Comparison of ENCODE assay signal across 8 cellular contexts in genomic region chr17:63773272-63774140, GRCh38. TPM values are rescaled to one million over a fixed set of nuclear protein-coding genes. Genes with fewer than 3 reads are reported as not detected.
DNase-seq lines count a peak whose midpoint lies in the region; ATAC-seq and TF ChIP-seq lines count a peak whose summit lies in the region.

A gene with protein sequence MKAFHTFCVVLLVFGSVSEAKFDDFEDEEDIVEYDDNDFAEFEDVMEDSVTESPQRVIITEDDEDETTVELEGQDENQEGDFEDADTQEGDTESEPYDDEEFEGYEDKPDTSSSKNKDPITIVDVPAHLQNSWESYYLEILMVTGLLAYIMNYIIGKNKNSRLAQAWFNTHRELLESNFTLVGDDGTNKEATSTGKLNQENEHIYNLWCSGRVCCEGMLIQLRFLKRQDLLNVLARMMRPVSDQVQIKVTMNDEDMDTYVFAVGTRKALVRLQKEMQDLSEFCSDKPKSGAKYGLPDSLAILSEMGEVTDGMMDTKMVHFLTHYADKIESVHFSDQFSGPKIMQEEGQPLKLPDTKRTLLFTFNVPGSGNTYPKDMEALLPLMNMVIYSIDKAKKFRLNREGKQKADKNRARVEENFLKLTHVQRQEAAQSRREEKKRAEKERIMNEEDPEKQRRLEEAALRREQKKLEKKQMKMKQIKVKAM (minus strand): TSS chr17:63773597. CDS start chr17:63766175, 7,422 bp downstream.

- ATAC-seq in GM19324 (IDR thresholded peaks at IDR 0.05; ENCODE audit: low FRiP score, unreplicated experiment) (peak; percentile 85), HG03469 (IDR thresholded peaks at IDR 0.05; ENCODE audit: unreplicated experiment) (peak; percentile 70)

- H3K4me3 ChIP-seq in BJ (ENCODE audit: low read depth, low read length) (peak within 1 kb of the TSS; percentile 83), colonic mucosa (peak within 1 kb of the TSS; percentile 92)

- H3K27me3 Mint-ChIP-seq in activated CD4-positive, alpha-beta T cell treated with anti-CD3 and anti-CD28 coated beads, Interleukin-2, amount 10 ng/mL, durations not matched to agents 24 days and 14 days, result peaks cover 2% of the 10 kb centered on the region

- intact Hi-C loops in activated CD4-positive, alpha-beta T cell treated with anti-CD3 and anti-CD28 coated beads, Interleukin-2, amount 10 ng/mL, durations not matched to agents 24 days and 14 days (cut with micrococcal nuclease), result loop anchor here (1.0 kb wide), 7 partner anchors 32 to 733 kb away; partner anchors contain the start of genes CEP95, DDX5, FTSJ3 and MAP3K3
- intact Hi-C loops in colonic mucosa (cut with DNase I), result loop anchor here (10.0 kb wide), 1 partner anchor 51 kb away; the partner anchor contains the start of genes FTSJ3 and PSMC5

- CTCF ChIA-PET in BJ (lab: Yijun Ruan, JAX), result interaction anchor here (0.7 to 2.9 kb wide), 2 partner anchors 33 to 56 kb away, joined by 3 to 9 read pairs; no protein-coding TSS in a partner anchor

- TF ChIP-seq CTCF in BJ (IDR thresholded peaks at IDR 0.05; ENCODE audit: insufficient read depth, low read depth, low read length) (no peak), colonic mucosa (IDR thresholded peaks at IDR 0.05) (no peak)

- H3K9me3 Mint-ChIP-seq in activated CD4-positive, alpha-beta T cell treated with anti-CD3 and anti-CD28 coated beads, Interleukin-2, amount 10 ng/mL, durations not matched to agents 24 days and 14 days, result no peaks in the 10 kb centered on the region

- H3K4me1 Mint-ChIP-seq in activated CD4-positive, alpha-beta T cell treated with anti-CD3 and anti-CD28 coated beads, Interleukin-2, amount 10 ng/mL, durations not matched to agents 24 days and 14 days, result peaks cover 44% of the 10 kb centered on the region

- POLR2A ChIA-PET in BJ (lab: Charles Lee), result interaction anchor here (0.6 kb wide), 3 partner anchors 146 to 1785 kb away, joined by 3 to 9 read pairs (median 3); no protein-coding TSS in a partner anchor

- peaks cover 8% of the 10 kb centered on the region for H3K4me1 ChIP-seq in colonic mucosa

- H3K9ac ChIP-seq in colonic mucosa (ENCODE audit: low read depth in 2 of 2, low read length in 2 of 2), result peak within 1 kb of the TSS; percentile 81 to 99

- H3K36me3 Mint-ChIP-seq in activated CD4-positive, alpha-beta T cell treated with anti-CD3 and anti-CD28 coated beads, Interleukin-2, amount 10 ng/mL, durations not matched to agents 24 days and 14 days (ENCODE audit: low read depth), result peaks cover 57% of the 10 kb centered on the region

- no peaks in the 10 kb centered on the region for H3K9me3 ChIP-seq in colonic mucosa

- H3K36me3 ChIP-seq in BJ (ENCODE audit: control insufficient read depth, insufficient read depth, low read length) (peaks cover 2% of the 10 kb centered on the region; the same call in 1 of the 2 replicates), colonic mucosa (no peaks in the 10 kb centered on the region)

- peak within 1 kb of the TSS; percentile 99 for H3K4me3 Mint-ChIP-seq in activated CD4-positive, alpha-beta T cell treated with anti-CD3 and anti-CD28 coated beads, Interleukin-2, amount 10 ng/mL, durations not matched to agents 24 days and 14 days

- peak within 1 kb of the TSS; percentile 99 for H3K27ac ChIP-seq in colonic mucosa

- no peaks in the 10 kb centered on the region for H3K27me3 ChIP-seq in BJ (ENCODE audit: control insufficient read depth, insufficient read depth, low read length)
- H3K27me3 ChIP-seq in colonic mucosa, result no peaks in the 10 kb centered on the region

- H3K27ac Mint-ChIP-seq in activated CD4-positive, alpha-beta T cell treated with anti-CD3 and anti-CD28 coated beads, Interleukin-2, amount 10 ng/mL, durations not matched to agents 24 days and 14 days, result peak within 1 kb of the TSS; percentile 100

- DNase-seq in BJ (ENCODE audit: low read depth), result peak; percentile 94
- peak; percentile 97 for DNase-seq in NCI-H526 treated with DMSO at 0.1 percent for 48 hours (lab: John Stamatoyannopoulos, UW)
- peak; percentile 100 for DNase-seq in activated CD4-positive, alpha-beta T cell treated with anti-CD3 and anti-CD28 coated beads, Interleukin-2, amount 10 ng/mL, durations not matched to agents 24 days and 14 days
- peak; percentile 99 for DNase-seq in colonic mucosa
- DNase-seq in kidney tubule cell (ENCODE audit: low spot score), result peak; percentile 99
- peak; percentile 87 to 97 (median 95) for DNase-seq in stimulated activated CD4-positive, alpha-beta T cell treated with anti-CD3 and anti-CD28 coated beads, Interleukin-1b, Interleukin-23, amount 100 ng/mL, for 24 hours (ENCODE audit: low read depth in 4 of 4, low spot score in 1 of 4)

RNA-seq across cellular contexts. Expression of the gene that starts here (rescaled TPM):
- polyA plus RNA-seq in BJ (2011; rRNA removed), result 31.4 and 55.3 TPM in 2 replicates
- 15.1 and 21.1 TPM in 2 replicates for polyA minus RNA-seq in BJ (2011; rRNA and poly(A)+ RNA removed)
- total RNA-seq in activated CD4-positive, alpha-beta T cell treated with anti-CD3 and anti-CD28 coated beads, Interleukin-2, amount 10 ng/mL, durations not matched to agents 24 days and 14 days, result 81.8 and 82.9 TPM in 2 replicates
- total RNA-seq in colonic mucosa, result 100 to 1,000 TPM; 128 to 145 TPM

Comparison
In these comparisons a context has a peak if more than half of its experiments do, and no peak if none do; other contexts are left out.
1. Peak in every context shown above with its lines: DNase-seq, ATAC-seq, H3K4me3 ChIP-seq and H3K27ac ChIP-seq.